In the genomic region with DNA sequence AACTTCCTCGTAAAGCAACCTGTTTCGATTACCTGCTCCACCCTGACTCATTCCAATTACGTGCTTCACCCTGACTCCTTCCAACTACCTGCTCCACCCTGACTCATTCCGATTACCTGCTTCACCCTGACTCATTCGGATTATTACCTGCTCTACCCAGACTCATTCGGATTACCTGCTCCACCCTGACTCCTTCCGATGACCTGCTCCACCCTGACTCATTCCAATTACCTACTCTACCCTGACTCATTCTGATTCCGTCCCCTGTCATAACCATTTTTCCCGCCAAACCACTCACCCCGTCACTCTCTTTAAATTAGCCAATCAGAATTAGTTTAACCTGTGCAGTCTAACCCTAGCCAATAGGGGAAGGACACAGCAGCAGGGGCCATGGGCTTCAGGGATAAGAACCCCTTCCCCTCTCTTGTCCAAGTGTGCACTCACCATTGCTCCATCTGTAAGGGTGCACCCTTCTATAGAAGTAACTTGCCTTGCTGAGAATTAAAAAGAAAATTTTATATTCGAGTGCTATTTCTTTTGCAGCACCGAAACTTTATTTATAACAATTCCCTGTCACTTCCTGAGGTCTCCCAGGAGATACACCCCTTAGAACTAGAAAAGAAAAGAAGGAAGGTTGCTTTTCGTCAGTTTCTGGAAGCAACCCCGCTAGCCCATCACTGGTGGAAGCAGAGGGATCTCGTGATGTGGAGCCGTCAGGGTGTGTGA, we compare ENCODE assay signal across 1 cellular context.
TF ChIP-seq lines count a peak whose summit lies in the region.

No MANE protein-coding gene starts in this region.

TF ChIP-seq in K562, 482 proteins besides CTCF, POLR2A, EP300 and RAD21 (continued from another document):
- TF ChIP-seq, protein P1, sequence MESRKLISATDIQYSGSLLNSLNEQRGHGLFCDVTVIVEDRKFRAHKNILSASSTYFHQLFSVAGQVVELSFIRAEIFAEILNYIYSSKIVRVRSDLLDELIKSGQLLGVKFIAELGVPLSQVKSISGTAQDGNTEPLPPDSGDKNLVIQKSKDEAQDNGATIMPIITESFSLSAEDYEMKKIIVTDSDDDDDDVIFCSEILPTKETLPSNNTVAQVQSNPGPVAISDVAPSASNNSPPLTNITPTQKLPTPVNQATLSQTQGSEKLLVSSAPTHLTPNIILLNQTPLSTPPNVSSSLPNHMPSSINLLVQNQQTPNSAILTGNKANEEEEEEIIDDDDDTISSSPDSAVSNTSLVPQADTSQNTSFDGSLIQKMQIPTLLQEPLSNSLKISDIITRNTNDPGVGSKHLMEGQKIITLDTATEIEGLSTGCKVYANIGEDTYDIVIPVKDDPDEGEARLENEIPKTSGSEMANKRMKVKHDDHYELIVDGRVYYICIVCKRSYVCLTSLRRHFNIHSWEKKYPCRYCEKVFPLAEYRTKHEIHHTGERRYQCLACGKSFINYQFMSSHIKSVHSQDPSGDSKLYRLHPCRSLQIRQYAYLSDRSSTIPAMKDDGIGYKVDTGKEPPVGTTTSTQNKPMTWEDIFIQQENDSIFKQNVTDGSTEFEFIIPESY (CRISPR knock-in tag; IDR thresholded peaks at IDR 0.05), result peak; percentile 95
- 0 out of 2 replicates have a peak, but pooled peaks have one; percentile 22 for TF ChIP-seq NFRKB (IDR thresholded peaks at IDR 0.05; ENCODE audit: low read depth)
- TF ChIP-seq THRAP3 (IDR thresholded peaks at IDR 0.05; ENCODE audit: borderline replicate concordance), result 0 out of 2 replicates have a peak, but pooled peaks have one; percentile 17
- TF ChIP-seq, protein P2, sequence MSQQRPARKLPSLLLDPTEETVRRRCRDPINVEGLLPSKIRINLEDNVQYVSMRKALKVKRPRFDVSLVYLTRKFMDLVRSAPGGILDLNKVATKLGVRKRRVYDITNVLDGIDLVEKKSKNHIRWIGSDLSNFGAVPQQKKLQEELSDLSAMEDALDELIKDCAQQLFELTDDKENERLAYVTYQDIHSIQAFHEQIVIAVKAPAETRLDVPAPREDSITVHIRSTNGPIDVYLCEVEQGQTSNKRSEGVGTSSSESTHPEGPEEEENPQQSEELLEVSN (IDR thresholded peaks at IDR 0.05; ENCODE audit: borderline replicate concordance in 1 of 2, extremely low read depth in 1 of 2, insufficient read depth in 1 of 2, insufficient read length in 1 of 2, low read depth in 1 of 2, low read length in 1 of 2, poor library complexity in 1 of 2, severe bottlenecking in 1 of 2), result peak in 1 of 2 experiments; percentile 12
- TF ChIP-seq HDAC1 (IDR thresholded peaks at IDR 0.05), result 0 out of 4 replicates have a peak, but pooled peaks of 1 of the 2 experiments have one; percentile 19
- TF ChIP-seq, protein P3, sequence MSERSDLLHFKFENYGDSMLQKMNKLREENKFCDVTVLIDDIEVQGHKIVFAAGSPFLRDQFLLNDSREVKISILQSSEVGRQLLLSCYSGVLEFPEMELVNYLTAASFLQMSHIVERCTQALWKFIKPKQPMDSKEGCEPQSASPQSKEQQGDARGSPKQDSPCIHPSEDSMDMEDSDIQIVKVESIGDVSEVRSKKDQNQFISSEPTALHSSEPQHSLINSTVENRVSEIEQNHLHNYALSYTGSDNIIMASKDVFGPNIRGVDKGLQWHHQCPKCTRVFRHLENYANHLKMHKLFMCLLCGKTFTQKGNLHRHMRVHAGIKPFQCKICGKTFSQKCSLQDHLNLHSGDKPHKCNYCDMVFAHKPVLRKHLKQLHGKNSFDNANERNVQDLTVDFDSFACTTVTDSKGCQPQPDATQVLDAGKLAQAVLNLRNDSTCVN (CRISPR knock-in tag; IDR thresholded peaks at IDR 0.05), result 0 out of 2 replicates have a peak, but pooled peaks have one; percentile 14
- TF ChIP-seq TEAD1 (CRISPR knock-in tag; IDR thresholded peaks at IDR 0.05), result 0 out of 4 replicates have a peak, but pooled peaks of 1 of the 2 experiments have one; percentile 12
- 0 out of 2 replicates have a peak, but pooled peaks have one; percentile 26 for TF ChIP-seq E2F3 (CRISPR knock-in tag; IDR thresholded peaks at IDR 0.05)
- TF ChIP-seq, protein P4, sequence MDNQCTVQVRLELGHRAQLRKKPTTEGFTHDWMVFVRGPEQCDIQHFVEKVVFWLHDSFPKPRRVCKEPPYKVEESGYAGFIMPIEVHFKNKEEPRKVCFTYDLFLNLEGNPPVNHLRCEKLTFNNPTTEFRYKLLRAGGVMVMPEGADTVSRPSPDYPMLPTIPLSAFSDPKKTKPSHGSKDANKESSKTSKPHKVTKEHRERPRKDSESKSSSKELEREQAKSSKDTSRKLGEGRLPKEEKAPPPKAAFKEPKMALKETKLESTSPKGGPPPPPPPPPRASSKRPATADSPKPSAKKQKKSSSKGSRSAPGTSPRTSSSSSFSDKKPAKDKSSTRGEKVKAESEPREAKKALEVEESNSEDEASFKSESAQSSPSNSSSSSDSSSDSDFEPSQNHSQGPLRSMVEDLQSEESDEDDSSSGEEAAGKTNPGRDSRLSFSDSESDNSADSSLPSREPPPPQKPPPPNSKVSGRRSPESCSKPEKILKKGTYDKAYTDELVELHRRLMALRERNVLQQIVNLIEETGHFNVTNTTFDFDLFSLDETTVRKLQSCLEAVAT (IDR thresholded peaks at IDR 0.05), result 0 out of 4 replicates have a peak, but pooled peaks have one; percentile 32 to 57
- TF ChIP-seq ELF4 (CRISPR knock-in tag; IDR thresholded peaks at IDR 0.05), result peak; percentile 84; the same call in 1 of the 2 replicates
- 0 out of 2 replicates have a peak, but pooled peaks have one; percentile 53 for TF ChIP-seq HLTF (IDR thresholded peaks at IDR 0.05)
- TF ChIP-seq, protein P5, sequence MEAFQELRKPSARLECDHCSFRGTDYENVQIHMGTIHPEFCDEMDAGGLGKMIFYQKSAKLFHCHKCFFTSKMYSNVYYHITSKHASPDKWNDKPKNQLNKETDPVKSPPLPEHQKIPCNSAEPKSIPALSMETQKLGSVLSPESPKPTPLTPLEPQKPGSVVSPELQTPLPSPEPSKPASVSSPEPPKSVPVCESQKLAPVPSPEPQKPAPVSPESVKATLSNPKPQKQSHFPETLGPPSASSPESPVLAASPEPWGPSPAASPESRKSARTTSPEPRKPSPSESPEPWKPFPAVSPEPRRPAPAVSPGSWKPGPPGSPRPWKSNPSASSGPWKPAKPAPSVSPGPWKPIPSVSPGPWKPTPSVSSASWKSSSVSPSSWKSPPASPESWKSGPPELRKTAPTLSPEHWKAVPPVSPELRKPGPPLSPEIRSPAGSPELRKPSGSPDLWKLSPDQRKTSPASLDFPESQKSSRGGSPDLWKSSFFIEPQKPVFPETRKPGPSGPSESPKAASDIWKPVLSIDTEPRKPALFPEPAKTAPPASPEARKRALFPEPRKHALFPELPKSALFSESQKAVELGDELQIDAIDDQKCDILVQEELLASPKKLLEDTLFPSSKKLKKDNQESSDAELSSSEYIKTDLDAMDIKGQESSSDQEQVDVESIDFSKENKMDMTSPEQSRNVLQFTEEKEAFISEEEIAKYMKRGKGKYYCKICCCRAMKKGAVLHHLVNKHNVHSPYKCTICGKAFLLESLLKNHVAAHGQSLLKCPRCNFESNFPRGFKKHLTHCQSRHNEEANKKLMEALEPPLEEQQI (IDR thresholded peaks at IDR 0.05), result peak; percentile 73; the same call in 1 of the 2 replicates
